ENCODE assay signal across 8 cellular contexts in the genomic region with DNA sequence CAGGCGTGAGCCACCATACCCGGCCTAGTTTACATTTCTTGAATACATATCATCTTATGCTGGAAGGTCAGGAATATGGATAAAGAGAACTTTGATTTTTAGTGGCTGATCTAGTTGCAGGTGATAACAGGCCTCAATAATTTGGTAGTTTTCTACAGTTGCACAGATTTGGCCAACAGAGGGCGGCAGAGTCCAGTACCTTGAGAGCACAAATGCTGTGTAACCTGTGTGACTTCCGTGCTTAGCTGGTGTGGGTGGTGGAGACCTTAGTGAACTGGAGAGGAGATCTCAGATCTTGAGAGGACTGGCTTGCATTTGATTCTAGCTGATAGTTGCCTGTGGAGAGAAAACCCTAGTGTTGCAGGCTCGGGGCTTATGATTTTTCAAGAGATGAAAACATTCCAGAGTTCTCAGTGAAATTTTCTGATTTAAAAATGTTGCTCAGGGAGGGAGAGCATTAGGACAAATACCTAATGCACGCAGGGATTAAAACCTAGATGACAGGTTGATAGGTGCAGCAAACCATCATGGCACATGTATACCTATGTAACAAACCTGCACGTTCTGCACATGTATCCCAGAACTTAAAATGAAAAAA. TPM values are rescaled to one million over a fixed set of nuclear protein-coding genes. Genes with fewer than 3 reads are reported as not detected.
DNase-seq lines count a peak whose midpoint lies in the region; FAIRE-seq lines count a peak whose summit lies in the region.

No MANE protein-coding gene starts in this region.

- H2AFZ ChIP-seq in trophoblast cell (ENCODE audit: insufficient read depth, low read length, poor library complexity): no peak overlapping the region

- H3K27ac ChIP-seq in trophoblast cell (ENCODE audit: low read depth, low read length): no peak overlapping the region

- H3K18ac ChIP-seq in trophoblast cell (ENCODE audit: low read length): no peak overlapping the region

- H3K4me3 ChIP-seq in trophoblast cell (ENCODE audit: low read depth, low read length): no peak overlapping the region

- H3K36me3 ChIP-seq in trophoblast cell (ENCODE audit: control insufficient read depth in 1 of 2, insufficient read depth in 2 of 2, low read length in 2 of 2): no peaks in the 10 kb centered on the region

- no peaks in the 10 kb centered on the region for H3K4me1 ChIP-seq in trophoblast cell (ENCODE audit: control insufficient read depth in 1 of 2, insufficient read depth in 2 of 2, low read length in 2 of 2)

- no peaks in the 10 kb centered on the region for H3K79me1 ChIP-seq in trophoblast cell (ENCODE audit: low read length)

- H2AK5ac ChIP-seq in trophoblast cell (ENCODE audit: low read length): no peak overlapping the region

- no peak overlapping the region for H2BK12ac ChIP-seq in trophoblast cell (ENCODE audit: low read length)

- no peak overlapping the region for H3K23ac ChIP-seq in trophoblast cell (ENCODE audit: low read length)

- no CpG with 5 or more reads among the region's 7 CpGs for WGBS in trophoblast cell (ENCODE audit: extremely low coverage, insufficient coverage, insufficient read length)

- no peak overlapping the region for H3K14ac ChIP-seq in trophoblast cell (ENCODE audit: low read length)

- no peak overlapping the region for H2BK120ac ChIP-seq in trophoblast cell (ENCODE audit: insufficient read depth, low read length, poor library complexity)

- H4K91ac ChIP-seq in trophoblast cell (ENCODE audit: low read depth, low read length): no peak overlapping the region

- H3K4me2 ChIP-seq in trophoblast cell (ENCODE audit: low read length): no peak overlapping the region

- no peak overlapping the region for H4K8ac ChIP-seq in trophoblast cell (ENCODE audit: low read depth, low read length)

- no peak overlapping the region for H3K4ac ChIP-seq in trophoblast cell (ENCODE audit: low read depth, low read length)

- DNase-seq in GM03348 (ENCODE audit: low spot score) (peak; percentile 68), H4 (ENCODE audit: low spot score) (peak; percentile 69), LHCN-M2 (ENCODE audit: low read depth) (peak; percentile 51), RKO (ENCODE audit: low spot score) (peak; percentile 67), frontal cortex (ENCODE audit: low spot score in 2 of 2) (peak; percentile 22 to 34), trophoblast cell (peak; percentile 68 to 92), ureter (ENCODE audit: low spot score) (peak; percentile 72)
- peak; percentile 44 to 48 for DNase-seq in activated T-helper 1 cell treated with anti-CD3 and anti-CD28 coated beads, Interleukin-2, amount 50 U/mL, for 16 hours (ENCODE audit: low read depth in 1 of 2, low spot score in 1 of 2)

- H2BK5ac ChIP-seq in trophoblast cell (ENCODE audit: low read depth, low read length, poor library complexity): no peak overlapping the region

- H3K9ac ChIP-seq in trophoblast cell (ENCODE audit: low read length): no peak overlapping the region

- no peaks in the 10 kb centered on the region for H3K79me2 ChIP-seq in trophoblast cell (ENCODE audit: control insufficient read depth, insufficient read depth, low read length, poor library complexity)

- no peaks in the 10 kb centered on the region for H3K27me3 ChIP-seq in trophoblast cell (ENCODE audit: insufficient read depth, low read length)

- H3K9me3 ChIP-seq in trophoblast cell (ENCODE audit: insufficient read depth, low read depth, low read length): no peaks in the 10 kb centered on the region

- no peak overlapping the region for H4K12ac ChIP-seq in trophoblast cell (ENCODE audit: low read depth, low read length)

- FAIRE-seq in frontal cortex (lab: Jason Lieb, UNC): no peak

RNA-seq across cellular contexts. Expression of gene GPR151, which starts 17.4 kb away (rescaled TPM):
- not detected in 2 replicates for total RNA-seq in H4 (2014; rRNA removed; shearing (Covaris generic))
- total RNA-seq in LHCN-M2 (2014; rRNA removed): not detected in 2 replicates
- polyA plus RNA-seq in LHCN-M2 (2012): not detected
- total RNA-seq in frontal cortex: 0.41 TPM
- polyA plus RNA-seq in trophoblast cell (2013): not detected in 2 replicates
- total RNA-seq in ureter: not detected

Comparison
In these comparisons a context has a peak if more than half of its experiments do, and no peak if none do; other contexts are left out.
1. DNase-seq: peak in every context shown above with its lines; median percentile 80 in trophoblast cell; 72 in ureter; 69 in H4; 68 in GM03348; 67 in RKO; 51 in LHCN-M2; 46 in activated T-helper 1 cell treated with anti-CD3 and anti-CD28 coated beads, Interleukin-2, amount 50 U/mL, for 16 hours; 28 in frontal cortex.